ENCODE assay signal across 8 cellular contexts in genomic region chr10:4514445-4515108, GRCh38.
A peak's percentile ranks its signal among the peaks of the same experiment; 100 is the strongest.
DNase-seq lines count a peak whose midpoint lies in the region; ATAC-seq and TF ChIP-seq lines count a peak whose summit lies in the region.

No MANE protein-coding gene starts in this region.

- POLR2A ChIA-PET in activated B cell treated with CpG ODN at 0.5 μM for 24 hours (lab: Charles Lee) = interaction anchor here (1.0 kb wide), 1 partner anchor 729 kb away, joined by 3 read pairs; the partner anchor contains the start of gene KLF6

- CTCF ChIA-PET in activated B cell treated with CpG ODN at 0.5 μM for 24 hours (lab: Charles Lee) = no interaction called here

- TF ChIP-seq CTCF in GM13977 (IDR thresholded peaks at IDR 0.05; ENCODE audit: extremely low read depth, insufficient read depth, missing control alignments) (no peak), activated B cell treated with CpG ODN at 0.5 μM for 24 hours (IDR thresholded peaks at IDR 0.05) (no peak)

- in situ Hi-C loops in GM13977 (cut with MboI; ENCODE audit: low pct_unique_long_range_greater_than_20kb, low sequenced_read_pairs, unreplicated experiment) = no loop called here

- peaks cover 4% of the 10 kb centered on the region for H3K27me3 Mint-ChIP-seq in activated B cell treated with CpG ODN at 0.5 μM for 24 hours

- intact Hi-C loops in activated B cell treated with CpG ODN at 0.5 μM for 24 hours (cut with micrococcal nuclease) = no loop called here

- peaks cover 26% of the 10 kb centered on the region for H3K4me1 Mint-ChIP-seq in activated B cell treated with CpG ODN at 0.5 μM for 24 hours

- peak; percentile 84 for ATAC-seq in HG02678 (IDR thresholded peaks at IDR 0.05; ENCODE audit: unreplicated experiment)
- peak; percentile 78 for ATAC-seq in activated B cell treated with CpG ODN at 0.5 μM for 24 hours (ENCODE audit: low read depth)

- H3K27ac Mint-ChIP-seq in activated B cell treated with CpG ODN at 0.5 μM for 24 hours = peak overlapping the region; percentile 75

- DNase-seq in GM13977 (ENCODE audit: low spot score) (peak; percentile 33), activated B cell treated with CpG ODN at 0.5 μM for 24 hours (peak; percentile 36), mucosa of gallbladder (ENCODE audit: low spot score) (peak; percentile 57), NCI-H1436 (lab: John Stamatoyannopoulos, UW) (no peak), NCI-H774 (lab: John Stamatoyannopoulos, UW) (no peak)
- no peak for DNase-seq in activated CD4-positive, alpha-beta T cell treated with anti-CD3 and anti-CD28 coated beads, Interleukin-2, amount 50 U/mL, for 4 hours
- DNase-seq in activated CD8-positive, alpha-beta memory T cell treated with anti-CD3 and anti-CD28 coated beads for 24 hours = no peak

- no peaks in the 10 kb centered on the region for H3K36me3 Mint-ChIP-seq in activated B cell treated with CpG ODN at 0.5 μM for 24 hours (ENCODE audit: low read depth)

- H3K4me3 Mint-ChIP-seq in activated B cell treated with CpG ODN at 0.5 μM for 24 hours = peak overlapping the region; percentile 68

- no peaks in the 10 kb centered on the region for H3K9me3 Mint-ChIP-seq in activated B cell treated with CpG ODN at 0.5 μM for 24 hours

Comparison
In these comparisons a context has a peak if more than half of its experiments do, and no peak if none do; other contexts are left out.
1. DNase-seq: peak in GM13977 (single experiment), activated B cell treated with CpG ODN at 0.5 μM for 24 hours (single experiment) and mucosa of gallbladder (single experiment); none in NCI-H1436 (single experiment), activated CD4-positive, alpha-beta T cell treated with anti-CD3 and anti-CD28 coated beads, Interleukin-2, amount 50 U/mL, for 4 hours (0 of 2), activated CD8-positive, alpha-beta memory T cell treated with anti-CD3 and anti-CD28 coated beads for 24 hours (single experiment) and NCI-H774 (single experiment).